ENCODE assay signal across 8 cellular contexts in genomic region chr5:39074009-39074886, GRCh38. TPM values are rescaled to one million over a fixed set of nuclear protein-coding genes. Genes with fewer than 3 reads are reported as not detected.
DNase-seq lines count a peak whose midpoint lies in the region; ATAC-seq and TF ChIP-seq lines count a peak whose summit lies in the region.

RICTOR (minus strand) TSS chr5:39074399; CDS start chr5:39074377, 22 bp downstream.

- BruUV-seq in PC-3 (replicated peaks; lab: Mats Ljungman, UMichigan) = no TSS peak

- peak within 1 kb of the TSS; percentile 87 for H3K27ac ChIP-seq in PC-3 (ENCODE audit: low read length)
- H3K27ac ChIP-seq in muscle layer of colon (ENCODE audit: low read depth, low read length) = peak within 1 kb of the TSS; percentile 94

- peaks cover 25% of the 10 kb centered on the region for H4K20me1 ChIP-seq in PC-3 (ENCODE audit: low read length)

- H3K4me1 ChIP-seq in PC-3 (ENCODE audit: insufficient read depth, low read length) = peaks cover 40% of the 10 kb centered on the region
- H3K4me1 ChIP-seq in muscle layer of colon (ENCODE audit: insufficient read depth, low read length) = peaks cover 38% of the 10 kb centered on the region

- TF ChIP-seq POLR2A in erythroblast (IDR thresholded peaks at IDR 0.05; ENCODE audit: low read length) = peak; percentile 71

- H3K27me3 ChIP-seq in PC-3 (ENCODE audit: low read length) (no peaks in the 10 kb centered on the region), muscle layer of colon (ENCODE audit: control insufficient read depth in 1 of 2, insufficient read depth in 2 of 2, low read length in 2 of 2) (no peaks in the 10 kb centered on the region)

- peak; percentile 74 for ATAC-seq in GM21717 (IDR thresholded peaks at IDR 0.05; ENCODE audit: unreplicated experiment)
- ATAC-seq in PC-3 = peak; percentile 75

- peak within 1 kb of the TSS; percentile 84 for H3K4me3 ChIP-seq in Jurkat, Clone E6-1 (ENCODE audit: low read length)
- H3K4me3 ChIP-seq in PC-3 (ENCODE audit: low read length) = peak within 1 kb of the TSS; percentile 94
- H3K4me3 ChIP-seq in muscle layer of colon (ENCODE audit: low read depth in 1 of 2, low read length in 2 of 2) = peak within 1 kb of the TSS; percentile 89 to 94

- intact Hi-C loops in PC-3 (cut with micrococcal nuclease) = loop anchor here (2.0 kb wide), 1 partner anchor 69 kb away; no protein-coding TSS in a partner anchor

- peaks cover 6% of the 10 kb centered on the region; the same call in 1 of the 2 replicates for H3K36me3 ChIP-seq in PC-3 (ENCODE audit: low read depth, low read length)
- H3K36me3 ChIP-seq in muscle layer of colon (ENCODE audit: insufficient read depth, low read length) = no peaks in the 10 kb centered on the region

- DNase-seq in DMS153 treated with DMSO at 0.1 percent for 48 hours (lab: John Stamatoyannopoulos, UW; ENCODE audit: unreplicated experiment) = peak; percentile 88
- DNase-seq in Jurkat, Clone E6-1 (ENCODE audit: low read depth, low spot score) = peak; percentile 72
- peak; percentile 93 for DNase-seq in PC-3
- peak; percentile 95 for DNase-seq in activated T-cell treated with anti-CD3 and anti-CD28 coated beads, Interleukin-2, amount 50 U/mL, for 24 hours
- DNase-seq in erythroblast (lab: John Stamatoyannopoulos, UW) = peak; percentile 89 to 95
- peak; percentile 76 for DNase-seq in stimulated activated CD8-positive, alpha-beta memory T cell treated with anti-CD3 and anti-CD28 coated beads, Interleukin-7, amount 100 ng/mL, for 24 hours (ENCODE audit: low read depth)

- no peaks in the 10 kb centered on the region for H3K9me3 Mint-ChIP-seq in activated T-cell treated with anti-CD3 and anti-CD28 coated beads, Interleukin-2, amount 50 U/mL, for 24 hours

- H3F3A ChIP-seq in PC-3 (ENCODE audit: low read length, unreplicated experiment) = peaks cover 11% of the 10 kb centered on the region

- peaks cover 30% of the 10 kb centered on the region for H3K36me3 Mint-ChIP-seq in activated T-cell treated with anti-CD3 and anti-CD28 coated beads, Interleukin-2, amount 50 U/mL, for 24 hours (ENCODE audit: low read depth)

- peak within 1 kb of the TSS; percentile 86 for H2AFZ ChIP-seq in PC-3 (ENCODE audit: low read length)

- peak within 1 kb of the TSS; percentile 91 for H3K4me3 Mint-ChIP-seq in activated T-cell treated with anti-CD3 and anti-CD28 coated beads, Interleukin-2, amount 50 U/mL, for 24 hours

- H3K4me1 Mint-ChIP-seq in activated T-cell treated with anti-CD3 and anti-CD28 coated beads, Interleukin-2, amount 50 U/mL, for 24 hours (ENCODE audit: low read depth) = peaks cover 54% of the 10 kb centered on the region

- peak within 1 kb of the TSS; percentile 96 for H3K27ac Mint-ChIP-seq in activated T-cell treated with anti-CD3 and anti-CD28 coated beads, Interleukin-2, amount 50 U/mL, for 24 hours

- CTCF ChIA-PET in PC-3 (lab: Charles Lee) = interaction anchor here (0.6 kb wide), 1 partner anchor 150 kb away, joined by 3 read pairs; no protein-coding TSS in a partner anchor

- H3K9ac ChIP-seq in PC-3 (ENCODE audit: low read length) (peak within 1 kb of the TSS; percentile 95), muscle layer of colon (ENCODE audit: low read length) (peak within 1 kb of the TSS; percentile 80)

- H3K9me3 ChIP-seq in PC-3 (ENCODE audit: low read length) (no peaks in the 10 kb centered on the region), muscle layer of colon (ENCODE audit: low read length) (no peaks in the 10 kb centered on the region)

- peaks cover 21% of the 10 kb centered on the region for H3K27me3 Mint-ChIP-seq in activated T-cell treated with anti-CD3 and anti-CD28 coated beads, Interleukin-2, amount 50 U/mL, for 24 hours

- POLR2A ChIA-PET in PC-3 (lab: Charles Lee; ENCODE audit: unreplicated experiment) = no interaction called here

- no peak for TF ChIP-seq CTCF in PC-3 (conservative IDR thresholded peaks at IDR 0.05; ENCODE audit: low read depth, low read length)

- no peaks in the 10 kb centered on the region for H3K9me2 ChIP-seq in PC-3 (replicated peaks; ENCODE audit: low read length)

- peaks cover 67% of the 10 kb centered on the region for H3K79me2 ChIP-seq in PC-3 (ENCODE audit: low read length)

- H3K4me2 ChIP-seq in PC-3 (ENCODE audit: low read length) = peak within 1 kb of the TSS; percentile 90

RNA-seq across cellular contexts. Expression of gene RICTOR, which starts in this region (rescaled TPM):
- polyA plus RNA-seq in Jurkat, Clone E6-1 (2012; ENCODE audit: insufficient read depth, insufficient read length) = 6.5 TPM
- total RNA-seq in PC-3 (2014; rRNA removed) = 24.5 and 28.1 TPM in 2 replicates

Comparison
In these comparisons a context has a peak if more than half of its experiments do, and no peak if none do; other contexts are left out.
1. Peak in every context shown above with its lines: DNase-seq, ATAC-seq, H3K4me3 ChIP-seq and H3K27ac ChIP-seq.